ENCODE assay signal across 1 cellular context in the genomic region with DNA sequence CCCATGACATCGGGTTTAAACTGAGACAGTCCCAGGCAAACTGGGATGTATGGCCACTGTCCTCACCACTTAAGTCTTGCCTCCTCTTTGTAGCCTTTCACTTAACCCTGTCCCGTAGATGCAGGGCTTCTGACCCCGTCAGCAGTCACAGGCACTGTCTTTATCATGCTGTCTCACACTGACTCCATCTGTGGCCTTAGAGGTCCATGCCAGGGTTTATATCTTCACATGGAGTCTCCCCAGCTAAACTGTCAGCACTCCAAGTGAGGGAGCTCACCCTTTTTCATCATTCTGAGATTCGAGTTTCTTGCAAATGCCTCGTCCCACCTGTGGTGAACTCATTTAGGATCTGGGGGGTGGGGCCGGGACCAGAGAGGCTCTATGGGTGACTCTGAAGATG.
A peak's percentile ranks its signal among the peaks of the same experiment; 100 is the strongest.
TF ChIP-seq lines count a peak whose summit lies in the region.

No MANE protein-coding gene starts in this region.

TF ChIP-seq in H1, 55 proteins besides CTCF, POLR2A, EP300 and RAD21:
- TF ChIP-seq SP1 (IDR thresholded peaks at IDR 0.05; ENCODE audit: low read depth, low read length) (peak; percentile 64; the same call in 1 of the 2 replicates), TEAD4 (IDR thresholded peaks at IDR 0.05; ENCODE audit: low read depth, low read length) (no peak), JUN (IDR thresholded peaks at IDR 0.05; ENCODE audit: low read depth, low read length) (no peak)
